Comparison of ENCODE assay signal across 8 cellular contexts in the genomic region with DNA sequence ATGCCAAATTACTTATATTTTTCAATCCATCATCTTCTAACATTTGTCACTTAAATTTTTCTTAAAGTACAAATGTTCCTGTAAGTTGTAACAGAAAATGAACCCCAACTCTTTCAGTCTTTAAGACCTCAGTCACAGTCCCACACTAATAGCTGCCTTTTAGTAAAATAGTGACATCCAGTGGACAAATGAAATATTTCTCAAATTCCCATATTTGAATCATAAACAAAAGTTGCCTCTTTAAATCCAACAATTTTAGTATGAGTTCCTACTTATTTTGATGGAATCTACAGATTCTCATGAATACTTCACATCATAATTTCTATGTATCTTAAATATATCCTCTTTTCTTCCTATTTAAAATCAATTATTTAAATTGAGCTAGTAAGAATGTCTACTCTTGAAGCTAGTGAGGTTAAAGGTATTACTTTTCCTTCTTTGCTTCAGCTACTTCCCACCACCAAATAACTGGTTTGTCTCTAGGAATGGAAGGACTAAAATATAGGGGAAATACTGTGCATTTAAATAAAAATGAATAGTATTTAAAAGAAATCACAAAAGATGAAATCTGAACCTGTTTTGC. TPM values are rescaled to one million over a fixed set of nuclear protein-coding genes. Genes with fewer than 3 reads are reported as not detected.
DNase-seq lines count a peak whose midpoint lies in the region; ATAC-seq, FAIRE-seq and TF ChIP-seq lines count a peak whose summit lies in the region.

No MANE protein-coding gene starts in this region.

- H3K9me3 Mint-ChIP-seq in stimulated activated effector memory CD8-positive, alpha-beta T cell treated with anti-CD3 and anti-CD28 coated beads, Interleukin-12 subunit alpha, Interleukin-12 subunit beta, amount 100 ng/mL, for 72 hours: no peaks in the 10 kb centered on the region
- H3K9me3 Mint-ChIP-seq in activated naive CD4-positive, alpha-beta T cell treated with anti-CD3 and anti-CD28 coated beads, Interleukin-2, amount 50 U/mL, for 72 hours: no peaks in the 10 kb centered on the region

- no TSS peak for BruUV-seq in endothelial cell of umbilical vein (replicated peaks; lab: Mats Ljungman, UMichigan)

- no peak overlapping the region for H3K4me2 ChIP-seq in endothelial cell of umbilical vein (ENCODE audit: insufficient read depth, low read length)

- H3K4me1 Mint-ChIP-seq in stimulated activated effector memory CD8-positive, alpha-beta T cell treated with anti-CD3 and anti-CD28 coated beads, Interleukin-12 subunit alpha, Interleukin-12 subunit beta, amount 100 ng/mL, for 72 hours: peaks cover 9% of the 10 kb centered on the region

- H3K27ac ChIP-seq in endothelial cell of umbilical vein (ENCODE audit: insufficient read depth, low read depth, low read length): no peak overlapping the region

- H2AFZ ChIP-seq in endothelial cell of umbilical vein (ENCODE audit: low read depth, low read length): no peak overlapping the region

- TF ChIP-seq POLR2A in endothelial cell of umbilical vein (IDR thresholded peaks at IDR 0.05; ENCODE audit: low read depth, low read length): no peak

- CTCF ChIA-PET in endothelial cell of umbilical vein (lab: Charles Lee): interaction anchor here (0.6 to 6.7 kb wide), 25 partner anchors 9 to 1837 kb away, joined by 3 to 72 read pairs (median 4); a partner anchor contains a TSS

- POLR2A ChIA-PET in endothelial cell of umbilical vein (lab: Charles Lee): no interaction called here

- peak; percentile 67 for DNase-seq in NCI-H69 (lab: John Stamatoyannopoulos, UW)
- peak; percentile 43 for DNase-seq in endothelial cell of umbilical vein (ENCODE audit: low read depth, low spot score)
- DNase-seq in pons (ENCODE audit: low spot score): peak; percentile 64
- DNase-seq in stimulated activated effector memory CD8-positive, alpha-beta T cell treated with anti-CD3 and anti-CD28 coated beads, Interleukin-12 subunit alpha, Interleukin-12 subunit beta, amount 100 ng/mL, for 72 hours (ENCODE audit: low spot score in 2 of 2): no peak
- no peak for DNase-seq in activated naive CD4-positive, alpha-beta T cell treated with anti-CD3 and anti-CD28 coated beads, Interleukin-2, amount 50 U/mL, for 72 hours (ENCODE audit: low spot score in 2 of 2)

- no peak overlapping the region for H3K9ac ChIP-seq in endothelial cell of umbilical vein (replicated peaks; ENCODE audit: extremely low read depth, insufficient read depth, low read length)

- peaks cover 2 to 18% of the 10 kb centered on the region in 2 experiments for H3K36me3 ChIP-seq in endothelial cell of umbilical vein (ENCODE audit: control insufficient read depth in 2 of 2, extremely low read depth in 1 of 2, insufficient read depth in 2 of 2, low read length in 2 of 2)

- H3K4me3 ChIP-seq in endothelial cell of umbilical vein (replicated peaks in 1 of 3; ENCODE audit: insufficient read depth in 1 of 3, low read depth in 1 of 3, low read length in 3 of 3): no peak overlapping the region

- H3K4me1 ChIP-seq in endothelial cell of umbilical vein (ENCODE audit: control insufficient read depth, extremely low read depth, insufficient read depth, low read length): no peaks in the 10 kb centered on the region

- dilution Hi-C loops in endothelial cell of umbilical vein (cut with MboI; ENCODE audit: extremely low pct_ligation_motif_present, low sequenced_read_pairs): loop anchor here (25.0 kb wide), 1 partner anchor 310 kb away; no protein-coding TSS in a partner anchor

- H3K27ac Mint-ChIP-seq in stimulated activated effector memory CD8-positive, alpha-beta T cell treated with anti-CD3 and anti-CD28 coated beads, Interleukin-12 subunit alpha, Interleukin-12 subunit beta, amount 100 ng/mL, for 72 hours: no peak overlapping the region
- no peak overlapping the region for H3K27ac Mint-ChIP-seq in activated naive CD4-positive, alpha-beta T cell treated with anti-CD3 and anti-CD28 coated beads, Interleukin-2, amount 50 U/mL, for 72 hours

- ATAC-seq in GM18498 (IDR thresholded peaks at IDR 0.05; ENCODE audit: unreplicated experiment) (peak; percentile 82), HG02943 (IDR thresholded peaks at IDR 0.05; ENCODE audit: low read depth, unreplicated experiment) (peak; percentile 64)
- no peak for ATAC-seq in stimulated activated effector memory CD8-positive, alpha-beta T cell treated with anti-CD3 and anti-CD28 coated beads, Interleukin-12 subunit alpha, Interleukin-12 subunit beta, amount 100 ng/mL, for 72 hours
- ATAC-seq in activated naive CD4-positive, alpha-beta T cell treated with anti-CD3 and anti-CD28 coated beads, Interleukin-2, amount 50 U/mL, for 72 hours: no peak

- TF ChIP-seq CTCF in endothelial cell of umbilical vein (IDR thresholded peaks at IDR 0.05; ENCODE audit: extremely low read depth in 1 of 2, insufficient read depth in 1 of 2, low read depth in 1 of 2, low read length in 2 of 2): peak; percentile 20 to 30

- H3K79me2 ChIP-seq in endothelial cell of umbilical vein (ENCODE audit: control insufficient read depth, insufficient read depth, low read length): peaks cover 8% of the 10 kb centered on the region

- no peaks in the 10 kb centered on the region for H3K9me3 ChIP-seq in endothelial cell of umbilical vein (replicated peaks; ENCODE audit: control insufficient read depth, insufficient read depth, low read length)

- H3K4me3 Mint-ChIP-seq in stimulated activated effector memory CD8-positive, alpha-beta T cell treated with anti-CD3 and anti-CD28 coated beads, Interleukin-12 subunit alpha, Interleukin-12 subunit beta, amount 100 ng/mL, for 72 hours: no peak overlapping the region

- H3K9me1 ChIP-seq in endothelial cell of umbilical vein (replicated peaks; ENCODE audit: control insufficient read depth, extremely low read depth, insufficient read depth, low read length): no peaks in the 10 kb centered on the region

- intact Hi-C loops in endothelial cell of umbilical vein (cut with micrococcal nuclease): loop anchor here (1.0 kb wide), 1 partner anchor 9 kb away; a partner anchor contains a TSS

- H4K20me1 ChIP-seq in endothelial cell of umbilical vein (replicated peaks; ENCODE audit: control insufficient read depth, extremely low read depth, insufficient read depth, low read length): peaks cover 2% of the 10 kb centered on the region

- peaks cover 99% of the 10 kb centered on the region for H3K36me3 Mint-ChIP-seq in stimulated activated effector memory CD8-positive, alpha-beta T cell treated with anti-CD3 and anti-CD28 coated beads, Interleukin-12 subunit alpha, Interleukin-12 subunit beta, amount 100 ng/mL, for 72 hours
- peaks cover 0 to 6% of the 10 kb centered on the region in 2 donors for H3K36me3 Mint-ChIP-seq in activated naive CD4-positive, alpha-beta T cell treated with anti-CD3 and anti-CD28 coated beads, Interleukin-2, amount 50 U/mL, for 72 hours

- FAIRE-seq in A204.1 (lab: Jason Lieb, UNC): peak; percentile 98
- FAIRE-seq in endothelial cell of umbilical vein (lab: Jason Lieb, UNC): no peak

- H3K27me3 ChIP-seq in endothelial cell of umbilical vein (ENCODE audit: control insufficient read depth in 2 of 2, insufficient read depth in 2 of 2, low read length in 2 of 2): no peaks in the 10 kb centered on the region

TF ChIP-seq in endothelial cell of umbilical vein, 7 proteins besides CTCF, POLR2A, EP300 and RAD21:
- no peak for TF ChIP-seq GATA2 (IDR thresholded peaks at IDR 0.05; ENCODE audit: insufficient read depth, insufficient read length, low read depth, low read length)
- TF ChIP-seq JUN (IDR thresholded peaks at IDR 0.05; ENCODE audit: borderline replicate concordance, insufficient read depth, insufficient read length, low read depth): no peak
- TF ChIP-seq EZH2 (IDR thresholded peaks at IDR 0.05; ENCODE audit: borderline replicate concordance, low read depth, low read length, severe bottlenecking): no peak

RNA-seq across cellular contexts. Expression of a gene that starts 9.2 kb away (rescaled TPM):
- total RNA-seq in endothelial cell of umbilical vein: 23.6 and 24.9 TPM in 2 replicates
- polyA plus RNA-seq in endothelial cell of umbilical vein: 6.0 and 7.1 TPM in 2 replicates
- polyA plus RNA-seq in endothelial cell of umbilical vein (2011; cell fraction: cytosol; rRNA removed): 6.5 and 7.3 TPM in 2 replicates
- 5.1 and 7.6 TPM in 2 replicates for polyA plus RNA-seq in endothelial cell of umbilical vein (2011; cell fraction: nucleus; rRNA removed)
- polyA plus RNA-seq in endothelial cell of umbilical vein (2012): 5.7 and 8.9 TPM in 2 replicates
- polyA minus RNA-seq in endothelial cell of umbilical vein: 6.1 and 7.5 TPM in 2 replicates
- 29.0 TPM for polyA minus RNA-seq in endothelial cell of umbilical vein (2011; cell fraction: cytosol; rRNA and poly(A)+ RNA removed)
- 7.5 and 12.4 TPM in 2 replicates for polyA minus RNA-seq in endothelial cell of umbilical vein (2011; cell fraction: nucleus; rRNA and poly(A)+ RNA removed)
- 10 to 100 TPM; 20.4 to 22.2 TPM for total RNA-seq in activated naive CD4-positive, alpha-beta T cell treated with anti-CD3 and anti-CD28 coated beads, Interleukin-2, amount 50 U/mL, for 72 hours

RNA-seq across cellular contexts. Expression of a gene that starts 24.8 kb away (rescaled TPM):
- 2.6 and 3.1 TPM in 2 replicates for total RNA-seq in endothelial cell of umbilical vein
- 0.89 and 1.3 TPM in 2 replicates for polyA plus RNA-seq in endothelial cell of umbilical vein
- 0.98 and 1.1 TPM in 2 replicates for polyA plus RNA-seq in endothelial cell of umbilical vein (2011; cell fraction: cytosol; rRNA removed)
- polyA plus RNA-seq in endothelial cell of umbilical vein (2011; cell fraction: nucleus; rRNA removed): 4.1 and 4.4 TPM in 2 replicates
- polyA plus RNA-seq in endothelial cell of umbilical vein (2012): 7.4 and 7.7 TPM in 2 replicates
- 5.9 and 11.8 TPM in 2 replicates for polyA minus RNA-seq in endothelial cell of umbilical vein
- polyA minus RNA-seq in endothelial cell of umbilical vein (2011; cell fraction: cytosol; rRNA and poly(A)+ RNA removed): 70.9 TPM
- polyA minus RNA-seq in endothelial cell of umbilical vein (2011; cell fraction: nucleus; rRNA and poly(A)+ RNA removed): 7.3 and 9.6 TPM in 2 replicates
- under 1 TPM; 0.08 to 0.27 TPM for total RNA-seq in activated naive CD4-positive, alpha-beta T cell treated with anti-CD3 and anti-CD28 coated beads, Interleukin-2, amount 50 U/mL, for 72 hours

Comparison
In these comparisons a context has a peak if more than half of its experiments do, and no peak if none do; other contexts are left out.
1. ATAC-seq: peak in GM18498 (single experiment) and HG02943 (single experiment); none in stimulated activated effector memory CD8-positive, alpha-beta T cell treated with anti-CD3 and anti-CD28 coated beads, Interleukin-12 subunit alpha, Interleukin-12 subunit beta, amount 100 ng/mL, for 72 hours (single experiment) and activated naive CD4-positive, alpha-beta T cell treated with anti-CD3 and anti-CD28 coated beads, Interleukin-2, amount 50 U/mL, for 72 hours (0 of 2).
2. DNase-seq: peak in NCI-H69 (single experiment), endothelial cell of umbilical vein (single experiment) and pons (single experiment); none in stimulated activated effector memory CD8-positive, alpha-beta T cell treated with anti-CD3 and anti-CD28 coated beads, Interleukin-12 subunit alpha, Interleukin-12 subunit beta, amount 100 ng/mL, for 72 hours (0 of 2) and activated naive CD4-positive, alpha-beta T cell treated with anti-CD3 and anti-CD28 coated beads, Interleukin-2, amount 50 U/mL, for 72 hours (0 of 2).